ENCODE assay signal across 8 cellular contexts in genomic region chr11:14320020-14320419, GRCh38. TPM values are rescaled to one million over a fixed set of nuclear protein-coding genes. Genes with fewer than 3 reads are reported as not detected.
DNase-seq lines count a peak whose midpoint lies in the region; ATAC-seq lines count a peak whose summit lies in the region.

No MANE protein-coding gene starts in this region.

- H3K36me3 ChIP-seq in CD4-positive, alpha-beta memory T cell (ENCODE audit: insufficient read depth, low read length) = no peaks in the 10 kb centered on the region
- H3K36me3 ChIP-seq in effector memory CD4-positive, alpha-beta T cell (ENCODE audit: control insufficient read depth, insufficient read depth, low read length) = no peaks in the 10 kb centered on the region

- H3K27me3 ChIP-seq in CD4-positive, alpha-beta memory T cell (ENCODE audit: insufficient read depth, low read length) = no peaks in the 10 kb centered on the region
- H3K27me3 ChIP-seq in effector memory CD4-positive, alpha-beta T cell (replicated peaks; ENCODE audit: control insufficient read depth, insufficient read depth, low read length, poor library complexity, severe bottlenecking) = no peaks in the 10 kb centered on the region

- intact Hi-C loops in CD4-positive, alpha-beta memory T cell (cut with micrococcal nuclease) = no loop called here

- peak overlapping the region in 5 of 7 donors; percentile 4 to 63 (median 39) for H3K27ac Mint-ChIP-seq in CD4-positive, alpha-beta memory T cell

- no peak overlapping the region for H3K4me3 ChIP-seq in CD4-positive, alpha-beta memory T cell (ENCODE audit: low read length in 2 of 2)
- H3K4me3 ChIP-seq in effector memory CD4-positive, alpha-beta T cell (ENCODE audit: insufficient read depth, low read depth, low read length, poor library complexity, severe bottlenecking) = peak overlapping the region; percentile 16

- H3K27ac ChIP-seq in CD4-positive, alpha-beta memory T cell (ENCODE audit: low read depth, low read length) = no peak overlapping the region
- no peak overlapping the region for H3K27ac ChIP-seq in effector memory CD4-positive, alpha-beta T cell (ENCODE audit: insufficient read depth, low read length, poor library complexity, severe bottlenecking)

- H3K27me3 Mint-ChIP-seq in CD4-positive, alpha-beta memory T cell = no peaks in the 10 kb centered on the region

- peak; percentile 58 to 63 (median 60) for DNase-seq in CD4-positive, alpha-beta memory T cell
- peak; percentile 4 to 18 (median 11) for DNase-seq in effector memory CD4-positive, alpha-beta T cell
- DNase-seq in UCSD-AML1 (lab: John Stamatoyannopoulos, UW; ENCODE audit: unreplicated experiment) (no peak), NCI-H1930 (lab: John Stamatoyannopoulos, UW) (no peak), NCI-H2029 treated with DMSO at 0.1 percent for 48 hours (lab: John Stamatoyannopoulos, UW) (no peak)
- DNase-seq in stimulated activated CD4-positive, alpha-beta T cell treated with anti-CD3 and anti-CD28 coated beads, Interleukin-1b, Interleukin-23, amount 100 ng/mL, for 48 hours = no peak

- H3K4me1 ChIP-seq in CD4-positive, alpha-beta memory T cell (ENCODE audit: insufficient read depth, low read length) = peaks cover 43% of the 10 kb centered on the region
- H3K4me1 ChIP-seq in effector memory CD4-positive, alpha-beta T cell (ENCODE audit: control insufficient read depth, insufficient read depth, low read length, poor library complexity, severe bottlenecking) = peaks cover 7% of the 10 kb centered on the region

- peak; percentile 45 for ATAC-seq in GM19452 (IDR thresholded peaks at IDR 0.05; ENCODE audit: unreplicated experiment)
- ATAC-seq in HG03575 (IDR thresholded peaks at IDR 0.05; ENCODE audit: extremely low read depth, insufficient number of reproducible peaks, low FRiP score, unreplicated experiment) = peak; percentile 33

- no peaks in the 10 kb centered on the region for H3K9me3 Mint-ChIP-seq in CD4-positive, alpha-beta memory T cell

- H3K4me3 Mint-ChIP-seq in CD4-positive, alpha-beta memory T cell = peak overlapping the region in 7 of 8 donors; percentile 0 to 73 (median 64)

- peaks cover 32 to 76% (median 58%) of the 10 kb centered on the region in 4 donors for H3K4me1 Mint-ChIP-seq in CD4-positive, alpha-beta memory T cell

- CTCF ChIA-PET in CD4-positive, alpha-beta memory T cell (lab: Charles Lee; ENCODE audit: partially characterized antibody) = interaction anchor here (1.0 to 3.7 kb wide), 9 partner anchors 11 to 587 kb away, joined by 3 to 30 read pairs (median 5); no protein-coding TSS in a partner anchor

- no peaks in the 10 kb centered on the region for H3K9me3 ChIP-seq in CD4-positive, alpha-beta memory T cell (ENCODE audit: control insufficient read depth in 1 of 2, low read length in 2 of 2)
- no peaks in the 10 kb centered on the region for H3K9me3 ChIP-seq in effector memory CD4-positive, alpha-beta T cell (ENCODE audit: control insufficient read depth, low read length)

- H3K36me3 Mint-ChIP-seq in CD4-positive, alpha-beta memory T cell = no peaks in the 10 kb centered on the region

- POLR2A ChIA-PET in CD4-positive, alpha-beta memory T cell (lab: Charles Lee; ENCODE audit: partially characterized antibody) = interaction anchor here (0.9 to 2.0 kb wide), 8 partner anchors 10 to 200 kb away, joined by 3 to 6 read pairs (median 4); partner anchors contain the start of genes COPB1 and PSMA1

RNA-seq across cellular contexts. Expression of gene RRAS2, which starts 39.0 kb away (rescaled TPM):
- 10 to 100 TPM; 11.4 to 11.8 TPM for total RNA-seq in CD4-positive, alpha-beta memory T cell
- polyA plus RNA-seq in CD4-positive, alpha-beta memory T cell = 10 to 100 TPM; 11.5 to 12.5 TPM

Comparison
In these comparisons a context has a peak if more than half of its experiments do, and no peak if none do; other contexts are left out.
1. DNase-seq: peak in CD4-positive, alpha-beta memory T cell (5 of 5) and effector memory CD4-positive, alpha-beta T cell (3 of 3); none in UCSD-AML1 (single experiment), NCI-H1930 (0 of 2), NCI-H2029 treated with DMSO at 0.1 percent for 48 hours (single experiment) and stimulated activated CD4-positive, alpha-beta T cell treated with anti-CD3 and anti-CD28 coated beads, Interleukin-1b, Interleukin-23, amount 100 ng/mL, for 48 hours (single experiment).